1 cellular context compared by ENCODE assay signal in genomic region chr10:22894714-22895113, GRCh38.
A peak's percentile ranks its signal among the peaks of the same experiment; 100 is the strongest.
TF ChIP-seq lines count a peak whose summit lies in the region.

No MANE protein-coding gene starts in this region.

TF ChIP-seq in K562, 482 proteins besides CTCF, POLR2A, EP300 and RAD21 (continued from another document):
- TF ChIP-seq ZKSCAN1 (IDR thresholded peaks at IDR 0.05; ENCODE audit: low read depth, low read length) (no peak), HNRNPUL1 (IDR thresholded peaks at IDR 0.05; ENCODE audit: low read length) (no peak), KAT7 (CRISPR knock-in tag; IDR thresholded peaks at IDR 0.05; ENCODE audit: borderline replicate concordance) (no peak), ZBTB8A (IDR thresholded peaks at IDR 0.05; ENCODE audit: partially characterized antibody) (no peak), SREBF2 (CRISPR knock-in tag; IDR thresholded peaks at IDR 0.05) (no peak), TAL1 (IDR thresholded peaks at IDR 0.05) (peak; percentile 62), LCOR (CRISPR knock-in tag; IDR thresholded peaks at IDR 0.05) (no peak), NR0B1 (IDR thresholded peaks at IDR 0.05; ENCODE audit: partially characterized antibody) (no peak), ADNP (tag; IDR thresholded peaks at IDR 0.05) (no peak), HDAC3 (IDR thresholded peaks at IDR 0.05; ENCODE audit: borderline replicate concordance, partially characterized antibody) (no peak), MAFK (IDR thresholded peaks at IDR 0.05; ENCODE audit: low read length) (no peak), SPI1 (IDR thresholded peaks at IDR 0.05; ENCODE audit: borderline replicate concordance, low read depth, low read length) (no peak), DPF2 (IDR thresholded peaks at IDR 0.05) (no peak), SRSF3 (IDR thresholded peaks at IDR 0.05; ENCODE audit: insufficient read depth, low read length) (no peak), TAF9B (IDR thresholded peaks at IDR 0.05; ENCODE audit: partially characterized antibody) (no peak), BDP1 (IDR thresholded peaks at IDR 0.05; ENCODE audit: insufficient read depth, insufficient read length) (no peak), ZNF239 (CRISPR knock-in tag; IDR thresholded peaks at IDR 0.05) (no peak), ZNF408 (CRISPR knock-in tag; IDR thresholded peaks at IDR 0.05; ENCODE audit: low read depth) (no peak), CBX8 (IDR thresholded peaks at IDR 0.05; ENCODE audit: borderline replicate concordance, extremely low read depth, low read depth, low read length, poor library complexity, severe bottlenecking) (no peak), CEBPB (tag; IDR thresholded peaks at IDR 0.05) (no peak), ZNF644 (tag; IDR thresholded peaks at IDR 0.05; ENCODE audit: low read depth) (no peak), ZNF717 (CRISPR knock-in tag; IDR thresholded peaks at IDR 0.05) (no peak), SRSF9 (IDR thresholded peaks at IDR 0.05; ENCODE audit: borderline replicate concordance, low read depth, low read length) (no peak), PHF20 (IDR thresholded peaks at IDR 0.05; ENCODE audit: partially characterized antibody) (no peak), GATA2 (CRISPR knock-in tag; IDR thresholded peaks at IDR 0.05) (peak; percentile 81), ZNF174 (CRISPR knock-in tag; IDR thresholded peaks at IDR 0.05) (no peak), TEAD4 (IDR thresholded peaks at IDR 0.05; ENCODE audit: low read length) (peak; percentile 80), TEAD4 (CRISPR knock-in tag; IDR thresholded peaks at IDR 0.05; ENCODE audit: borderline replicate concordance) (no peak), CBFA2T2 (conservative IDR thresholded peaks at IDR 0.05) (peak; percentile 54), ATF1 (CRISPR knock-in tag; IDR thresholded peaks at IDR 0.05) (no peak), ATF1 (tag; IDR thresholded peaks at IDR 0.05) (no peak), MECOM (CRISPR knock-in tag; IDR thresholded peaks at IDR 0.05) (no peak), NFE2L1 (tag; IDR thresholded peaks at IDR 0.05; ENCODE audit: borderline replicate concordance, low read depth) (no peak), ZBTB5 (IDR thresholded peaks at IDR 0.05) (no peak)
- TF ChIP-seq, protein P1, sequence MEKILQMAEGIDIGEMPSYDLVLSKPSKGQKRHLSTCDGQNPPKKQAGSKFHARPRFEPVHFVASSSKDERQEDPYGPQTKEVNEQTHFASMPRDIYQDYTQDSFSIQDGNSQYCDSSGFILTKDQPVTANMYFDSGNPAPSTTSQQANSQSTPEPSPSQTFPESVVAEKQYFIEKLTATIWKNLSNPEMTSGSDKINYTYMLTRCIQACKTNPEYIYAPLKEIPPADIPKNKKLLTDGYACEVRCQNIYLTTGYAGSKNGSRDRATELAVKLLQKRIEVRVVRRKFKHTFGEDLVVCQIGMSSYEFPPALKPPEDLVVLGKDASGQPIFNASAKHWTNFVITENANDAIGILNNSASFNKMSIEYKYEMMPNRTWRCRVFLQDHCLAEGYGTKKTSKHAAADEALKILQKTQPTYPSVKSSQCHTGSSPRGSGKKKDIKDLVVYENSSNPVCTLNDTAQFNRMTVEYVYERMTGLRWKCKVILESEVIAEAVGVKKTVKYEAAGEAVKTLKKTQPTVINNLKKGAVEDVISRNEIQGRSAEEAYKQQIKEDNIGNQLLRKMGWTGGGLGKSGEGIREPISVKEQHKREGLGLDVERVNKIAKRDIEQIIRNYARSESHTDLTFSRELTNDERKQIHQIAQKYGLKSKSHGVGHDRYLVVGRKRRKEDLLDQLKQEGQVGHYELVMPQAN (IDR thresholded peaks at IDR 0.05; ENCODE audit: borderline replicate concordance) = no peak
- TF ChIP-seq, protein P2, sequence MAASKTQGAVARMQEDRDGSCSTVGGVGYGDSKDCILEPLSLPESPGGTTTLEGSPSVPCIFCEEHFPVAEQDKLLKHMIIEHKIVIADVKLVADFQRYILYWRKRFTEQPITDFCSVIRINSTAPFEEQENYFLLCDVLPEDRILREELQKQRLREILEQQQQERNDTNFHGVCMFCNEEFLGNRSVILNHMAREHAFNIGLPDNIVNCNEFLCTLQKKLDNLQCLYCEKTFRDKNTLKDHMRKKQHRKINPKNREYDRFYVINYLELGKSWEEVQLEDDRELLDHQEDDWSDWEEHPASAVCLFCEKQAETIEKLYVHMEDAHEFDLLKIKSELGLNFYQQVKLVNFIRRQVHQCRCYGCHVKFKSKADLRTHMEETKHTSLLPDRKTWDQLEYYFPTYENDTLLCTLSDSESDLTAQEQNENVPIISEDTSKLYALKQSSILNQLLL (CRISPR knock-in tag; IDR thresholded peaks at IDR 0.05; ENCODE audit: borderline replicate concordance) = no peak
